Comparison of ENCODE assay signal across 18 cellular contexts in genomic region chr4:109547394-109547793, GRCh38.
"Had no signal": no experiment of that assay in that cellular context is flagged by ENCODE, and none has a peak within 500 bp of the region (broad histone marks: within the 10 kb centered on the region; RNA-seq: fewer than 3 reads in every experiment).

No MANE protein-coding gene starts in this region.

- ATAC-seq: body of pancreas; effector memory CD8-positive, alpha-beta T cell; left colon; natural killer cell; sciatic nerve; upper lobe of right lung had no signal

- H3K27me3 Mint-ChIP-seq: central memory CD8-positive, alpha-beta T cell; effector memory CD8-positive, alpha-beta T cell; stimulated activated naive CD8-positive, alpha-beta T cell treated with anti-CD3 and anti-CD28 coated beads, Interleukin-15, Interleukin-2, amounts not matched to agents 100 ng/mL and 50 ng/mL, for 24 hours had no signal

- H3K36me3 ChIP-seq: prostate gland had no signal

- H3K9me3 ChIP-seq: body of pancreas, esophagus muscularis mucosa, prostate gland, upper lobe of right lung had no signal

- H3K9me3 Mint-ChIP-seq: central memory CD8-positive, alpha-beta T cell; effector memory CD8-positive, alpha-beta T cell; immature natural killer cell; natural killer cell; stimulated activated naive CD8-positive, alpha-beta T cell treated with anti-CD3 and anti-CD28 coated beads, Interleukin-15, Interleukin-2, amounts not matched to agents 100 ng/mL and 50 ng/mL, for 24 hours had no signal

- H3K27ac ChIP-seq: body of pancreas, esophagus muscularis mucosa, prostate gland, upper lobe of right lung had no signal

- H3K4me1 ChIP-seq: body of pancreas, esophagus muscularis mucosa, prostate gland, upper lobe of right lung had no signal

- H3K4me3 ChIP-seq: body of pancreas, esophagus muscularis mucosa, lung, prostate gland, upper lobe of right lung had no signal

- H3K4me3 Mint-ChIP-seq: central memory CD8-positive, alpha-beta T cell; effector memory CD8-positive, alpha-beta T cell; immature natural killer cell; natural killer cell; stimulated activated naive CD8-positive, alpha-beta T cell treated with anti-CD3 and anti-CD28 coated beads, Interleukin-15, Interleukin-2, amounts not matched to agents 100 ng/mL and 50 ng/mL, for 24 hours had no signal

- DNase-seq: activated CD4-positive, alpha-beta T cell treated with anti-CD3 and anti-CD28 coated beads for 4 hours; activated naive CD4-positive, alpha-beta T cell treated with anti-CD3 and anti-CD28 coated beads, Interleukin-2, amount 50 U/mL, for 16 hours; body of pancreas; effector memory CD8-positive, alpha-beta T cell; immature natural killer cell; left colon; natural killer cell; nucleus accumbens; stimulated activated CD4-positive, alpha-beta T cell treated with anti-CD3 and anti-CD28 coated beads, Interleukin-2, amount 100 ng/mL, for 24 hours; stimulated activated CD8-positive, alpha-beta memory T cell treated with anti-CD3 and anti-CD28 coated beads, Interleukin-4, amount 100 ng/mL, for 48 hours; upper lobe of right lung had no signal

- H3K27ac Mint-ChIP-seq: activated T-helper 2 cell treated with anti-CD3 and anti-CD28 coated beads, Interferon-gamma antibody, Interleukin-2, Interleukin-4, amounts not matched to agents 10 μg/mL and 5 μg/mL and 100 μg/mL, durations not matched to agents 14 hours and 24 hours and 36 hours; effector memory CD8-positive, alpha-beta T cell; natural killer cell; stimulated activated naive CD8-positive, alpha-beta T cell treated with anti-CD3 and anti-CD28 coated beads, Interleukin-15, Interleukin-2, amounts not matched to agents 100 ng/mL and 50 ng/mL, for 24 hours had no signal

- H3K27me3 ChIP-seq: body of pancreas, esophagus muscularis mucosa, upper lobe of right lung had no signal
